ENCODE assay signal across 8 cellular contexts in genomic region chr9:137198748-137199276, GRCh38. TPM values are rescaled to one million over a fixed set of nuclear protein-coding genes. Genes with fewer than 3 reads are reported as not detected.
DNase-seq lines count a peak whose midpoint lies in the region; ATAC-seq, FAIRE-seq and TF ChIP-seq lines count a peak whose summit lies in the region.

No MANE protein-coding gene starts in this region.

- H3K36me3 ChIP-seq in CD4-positive, alpha-beta memory T cell (ENCODE audit: insufficient read depth, low read length): no peaks in the 10 kb centered on the region
- H3K36me3 ChIP-seq in Loucy (ENCODE audit: insufficient read depth, low read length) (no peaks in the 10 kb centered on the region), duodenal mucosa (ENCODE audit: control insufficient read depth in 1 of 2, insufficient read depth in 2 of 2, low read length in 2 of 2) (no peaks in the 10 kb centered on the region), neural progenitor cell (no peaks in the 10 kb centered on the region)

- peaks cover 5 to 20% (median 15%) of the 10 kb centered on the region in 4 donors for H3K4me1 Mint-ChIP-seq in CD4-positive, alpha-beta memory T cell
- peaks cover 17% of the 10 kb centered on the region for H3K4me1 Mint-ChIP-seq in neural progenitor cell

- H3K4me3 ChIP-seq in CD4-positive, alpha-beta memory T cell (ENCODE audit: low read length in 2 of 2): no peak overlapping the region
- H3K4me3 ChIP-seq in Loucy (ENCODE audit: low read length, poor library complexity, severe bottlenecking) (peak overlapping the region; percentile 67), duodenal mucosa (ENCODE audit: low read depth in 1 of 2, low read length in 2 of 2) (peak overlapping the region; percentile 72 to 76), neural progenitor cell (no peak overlapping the region)

- H3K27me3 ChIP-seq in CD4-positive, alpha-beta memory T cell (ENCODE audit: insufficient read depth, low read length): no peaks in the 10 kb centered on the region
- H3K27me3 ChIP-seq in Loucy (ENCODE audit: insufficient read depth, low read length, poor library complexity, severe bottlenecking): no peaks in the 10 kb centered on the region
- no peaks in the 10 kb centered on the region for H3K27me3 ChIP-seq in duodenal mucosa (ENCODE audit: control insufficient read depth in 1 of 2, insufficient read depth in 2 of 2, low read length in 2 of 2)
- peaks cover 7% of the 10 kb centered on the region for H3K27me3 ChIP-seq in neural progenitor cell

- H3K27me3 Mint-ChIP-seq in CD4-positive, alpha-beta memory T cell: no peaks in the 10 kb centered on the region
- H3K27me3 Mint-ChIP-seq in neural progenitor cell (ENCODE audit: insufficient read depth, low read depth): peaks cover 8% of the 10 kb centered on the region

- no peak overlapping the region for H3K27ac ChIP-seq in CD4-positive, alpha-beta memory T cell (ENCODE audit: low read depth, low read length)
- H3K27ac ChIP-seq in duodenal mucosa (ENCODE audit: low read depth, low read length) (peak overlapping the region; percentile 83), neural progenitor cell (no peak overlapping the region)

- no peaks in the 10 kb centered on the region for H3F3A ChIP-seq in Loucy (ENCODE audit: low read depth)
- peaks cover 23% of the 10 kb centered on the region for H3F3A ChIP-seq in neural progenitor cell (ENCODE audit: low read depth)

- H4K20me1 ChIP-seq in Loucy (ENCODE audit: insufficient read depth, low read length, poor library complexity, severe bottlenecking): peaks cover 12% of the 10 kb centered on the region
- H4K20me1 ChIP-seq in neural progenitor cell (ENCODE audit: low read depth): peaks cover 71% of the 10 kb centered on the region

- peak overlapping the region; percentile 65 for H3K4me2 ChIP-seq in Loucy (ENCODE audit: low read depth, low read length, poor library complexity, severe bottlenecking)
- no peak overlapping the region for H3K4me2 ChIP-seq in neural progenitor cell

- peaks cover 28% of the 10 kb centered on the region for H3K4me1 ChIP-seq in CD4-positive, alpha-beta memory T cell (ENCODE audit: insufficient read depth, low read length)
- H3K4me1 ChIP-seq in Loucy (ENCODE audit: insufficient read depth, low read length, poor library complexity, severe bottlenecking) (peaks cover 25% of the 10 kb centered on the region), duodenal mucosa (ENCODE audit: control insufficient read depth in 1 of 2, insufficient read depth in 2 of 2, low read length in 2 of 2) (peaks cover 42 to 65% of the 10 kb centered on the region in 2 donors), neural progenitor cell (peaks cover 12% of the 10 kb centered on the region)

- H3K79me2 ChIP-seq in Loucy (ENCODE audit: insufficient read depth, low read length): peaks cover 52% of the 10 kb centered on the region
- peaks cover 43% of the 10 kb centered on the region for H3K79me2 ChIP-seq in neural progenitor cell (ENCODE audit: low read depth)

- no peak for TF ChIP-seq CTCF in Loucy (conservative IDR thresholded peaks at IDR 0.05; ENCODE audit: low read length)
- no peak for TF ChIP-seq CTCF in neural progenitor cell (IDR thresholded peaks at IDR 0.05)

- peak overlapping the region in 6 of 8 donors; percentile 5 to 66 (median 25) for H3K4me3 Mint-ChIP-seq in CD4-positive, alpha-beta memory T cell
- H3K4me3 Mint-ChIP-seq in neural progenitor cell: peak overlapping the region; percentile 63

- DNase-seq in CD4-positive, alpha-beta memory T cell: no peak
- DNase-seq in neural progenitor cell (ENCODE audit: low spot score): no peak
- DNase-seq in LoVo (ENCODE audit: low spot score): no peak
- no peak for DNase-seq in frontal cortex (ENCODE audit: low spot score in 2 of 2)
- DNase-seq in GOT3 (lab: John Stamatoyannopoulos, UW): no peak

- H3K9me3 Mint-ChIP-seq in CD4-positive, alpha-beta memory T cell: no peaks in the 10 kb centered on the region
- H3K9me3 Mint-ChIP-seq in neural progenitor cell: no peaks in the 10 kb centered on the region

- no peaks in the 10 kb centered on the region for H3K9me2 ChIP-seq in Loucy (replicated peaks; ENCODE audit: low read depth, low read length)

- no peak for ATAC-seq in GM18867 (IDR thresholded peaks at IDR 0.05; ENCODE audit: unreplicated experiment)

- H2AFZ ChIP-seq in Loucy (ENCODE audit: low read length) (no peak overlapping the region), neural progenitor cell (replicated peaks) (no peak overlapping the region)

- H3K9me3 ChIP-seq in CD4-positive, alpha-beta memory T cell (ENCODE audit: control insufficient read depth in 1 of 2, low read length in 2 of 2): no peaks in the 10 kb centered on the region
- H3K9me3 ChIP-seq in Loucy (ENCODE audit: insufficient read depth, low read depth, low read length) (no peaks in the 10 kb centered on the region), duodenal mucosa (ENCODE audit: control insufficient read depth in 1 of 2, low read length in 2 of 2) (no peaks in the 10 kb centered on the region), neural progenitor cell (ENCODE audit: low read depth) (no peaks in the 10 kb centered on the region)

- intact Hi-C loops in CD4-positive, alpha-beta memory T cell (cut with micrococcal nuclease): no loop called here

- peaks cover 0 to 3% of the 10 kb centered on the region in 2 donors for H3K36me3 Mint-ChIP-seq in CD4-positive, alpha-beta memory T cell
- peaks cover 4% of the 10 kb centered on the region for H3K36me3 Mint-ChIP-seq in neural progenitor cell

- H3K27ac Mint-ChIP-seq in CD4-positive, alpha-beta memory T cell: peak overlapping the region in 1 of 7 donors; percentile 63
- no peak overlapping the region for H3K27ac Mint-ChIP-seq in neural progenitor cell

- CTCF ChIA-PET in CD4-positive, alpha-beta memory T cell (lab: Charles Lee; ENCODE audit: partially characterized antibody): interaction anchor here (3.0 kb wide), 1 partner anchor 10 kb away, joined by 7 read pairs; the partner anchor contains the start of genes ANAPC2 and SSNA1

- H3K9ac ChIP-seq in Loucy (ENCODE audit: low read depth, low read length, poor library complexity, severe bottlenecking) (peak overlapping the region; percentile 10), duodenal mucosa (ENCODE audit: low read depth in 1 of 2, low read length in 2 of 2) (peak overlapping the region; percentile 69 to 85), neural progenitor cell (no peak overlapping the region)

- no peak for FAIRE-seq in frontal cortex (lab: Jason Lieb, UNC)

- POLR2A ChIA-PET in CD4-positive, alpha-beta memory T cell (lab: Charles Lee; ENCODE audit: partially characterized antibody): interaction anchor here (1.0 to 11.9 kb wide), 3 partner anchors 10 to 69 kb away, joined by 4 to 169 read pairs (median 6); partner anchors contain the start of genes ANAPC2, SSNA1 and TUBB4B

RNA-seq across cellular contexts. Expression of gene TPRN, which starts 1.7 kb away (rescaled TPM):
- 1 to 10 TPM; 8.5 to 8.6 TPM for total RNA-seq in CD4-positive, alpha-beta memory T cell
- under 1 TPM; 0.27 to 0.45 TPM for polyA plus RNA-seq in CD4-positive, alpha-beta memory T cell
- total RNA-seq in neural progenitor cell (ENCODE audit: low replicate concordance) (3.4 and 9.1 TPM in 2 replicates), frontal cortex (6.1 TPM)

RNA-seq across cellular contexts. Expression of gene TMEM203, which starts 6.6 kb away (rescaled TPM):
- total RNA-seq in CD4-positive, alpha-beta memory T cell: 10 to 100 TPM; 39.5 to 42.9 TPM
- polyA plus RNA-seq in CD4-positive, alpha-beta memory T cell: 100 to 1,000 TPM; 129 to 170 TPM
- total RNA-seq in neural progenitor cell (ENCODE audit: low replicate concordance) (21.6 and 43.7 TPM in 2 replicates), frontal cortex (34.2 TPM)

RNA-seq across cellular contexts. Expression of gene NDOR1, which starts 6.7 kb away (rescaled TPM):
- 10 to 100 TPM; 36.7 to 37.1 TPM for total RNA-seq in CD4-positive, alpha-beta memory T cell
- polyA plus RNA-seq in CD4-positive, alpha-beta memory T cell: 1 to 10 TPM; 4.6 to 9.5 TPM
- 5.1 and 20.5 TPM in 2 replicates for total RNA-seq in neural progenitor cell (ENCODE audit: low replicate concordance)
- total RNA-seq in frontal cortex: 3.3 TPM

RNA-seq across cellular contexts. Expression of gene SSNA1, which starts 10.3 kb away (rescaled TPM):
- total RNA-seq in CD4-positive, alpha-beta memory T cell: 10 to 100 TPM; 48.6 to 49.5 TPM
- polyA plus RNA-seq in CD4-positive, alpha-beta memory T cell: 100 to 1,000 TPM; 117 to 161 TPM
- total RNA-seq in neural progenitor cell (ENCODE audit: low replicate concordance) (27.9 and 69.8 TPM in 2 replicates), frontal cortex (24.5 TPM)

RNA-seq across cellular contexts. Expression of gene ANAPC2, which starts 10.5 kb away (rescaled TPM):
- total RNA-seq in CD4-positive, alpha-beta memory T cell: 100 to 1,000 TPM; 116 to 125 TPM
- 1 to 10 TPM; 3.2 to 5.7 TPM for polyA plus RNA-seq in CD4-positive, alpha-beta memory T cell
- total RNA-seq in neural progenitor cell (ENCODE audit: low replicate concordance) (18.9 and 30.9 TPM in 2 replicates), frontal cortex (22.4 TPM)

Comparison
In these comparisons a context has a peak if more than half of its experiments do, and no peak if none do; other contexts are left out.
1. H3K4me3 ChIP-seq: peak in Loucy (single experiment) and duodenal mucosa (2 of 2); none in CD4-positive, alpha-beta memory T cell (0 of 2) and neural progenitor cell (single experiment).